Comparison of ENCODE assay signal across 1 cellular context in genomic region chr11:66950113-66950535, GRCh38.
TF ChIP-seq lines count a peak whose summit lies in the region.

No MANE protein-coding gene starts in this region.

TF ChIP-seq in K562, 482 proteins besides CTCF, POLR2A, EP300 and RAD21 (continued from another document and continues in another):
- no peak for TF ChIP-seq MBD1 (CRISPR knock-in tag; IDR thresholded peaks at IDR 0.05)
- no peak for TF ChIP-seq NCOR1 (IDR thresholded peaks at IDR 0.05)
- no peak for TF ChIP-seq SAFB (IDR thresholded peaks at IDR 0.05; ENCODE audit: borderline replicate concordance, low read depth, low read length)
- TF ChIP-seq ELK3 (CRISPR knock-in tag; IDR thresholded peaks at IDR 0.05), result no peak
- no peak for TF ChIP-seq ZNF561 (CRISPR knock-in tag; conservative IDR thresholded peaks at IDR 0.05)
- TF ChIP-seq TAF1 (IDR thresholded peaks at IDR 0.05; ENCODE audit: control insufficient read depth, extremely low read depth, insufficient read depth, low read length, severe bottlenecking), result no peak
- TF ChIP-seq JUN (IDR thresholded peaks at IDR 0.05; ENCODE audit: borderline replicate concordance, low read depth, low read length), result peak; percentile 92
- no peak; the same call in 1 of the 2 replicates for TF ChIP-seq JUN (CRISPR knock-in tag; IDR thresholded peaks at IDR 0.05; ENCODE audit: borderline replicate concordance)
- TF ChIP-seq HOXB6 (CRISPR knock-in tag; IDR thresholded peaks at IDR 0.05; ENCODE audit: borderline replicate concordance), result no peak
- TF ChIP-seq CUX1 (CRISPR knock-in tag; IDR thresholded peaks at IDR 0.05), result no peak
- TF ChIP-seq CC2D1A (IDR thresholded peaks at IDR 0.05), result no peak
- no peak for TF ChIP-seq ZNF311 (CRISPR knock-in tag; IDR thresholded peaks at IDR 0.05)
- no peak for TF ChIP-seq ZNF780A (CRISPR knock-in tag; IDR thresholded peaks at IDR 0.05)
- no peak for TF ChIP-seq RBFOX2 (IDR thresholded peaks at IDR 0.05; ENCODE audit: low read depth, low read length)
- no peak for TF ChIP-seq POLR3G (IDR thresholded peaks at IDR 0.05; ENCODE audit: extremely low read depth, insufficient read length, insufficient replicate concordance)
- TF ChIP-seq FOXO4 (CRISPR knock-in tag; IDR thresholded peaks at IDR 0.05), result no peak
- TF ChIP-seq MBD2 (IDR thresholded peaks at IDR 0.05; ENCODE audit: borderline replicate concordance, low read depth), result no peak
- TF ChIP-seq NR1H2 (CRISPR knock-in tag; IDR thresholded peaks at IDR 0.05), result no peak
- peak; percentile 89 for TF ChIP-seq CREM (IDR thresholded peaks at IDR 0.05; ENCODE audit: low read depth)
- TF ChIP-seq HDAC1 (IDR thresholded peaks at IDR 0.05), result 0 out of 4 replicates have a peak, but pooled peaks of 1 of the 2 experiments have one; percentile 9
- TF ChIP-seq CBFB (CRISPR knock-in tag; IDR thresholded peaks at IDR 0.05), result no peak
- no peak for TF ChIP-seq ZNF449 (CRISPR knock-in tag; IDR thresholded peaks at IDR 0.05)
- TF ChIP-seq ZNF280B (CRISPR knock-in tag; IDR thresholded peaks at IDR 0.05), result no peak
- no peak for TF ChIP-seq TCF7 (IDR thresholded peaks at IDR 0.05; ENCODE audit: borderline replicate concordance)
- no peak for TF ChIP-seq PHTF2 (CRISPR knock-in tag; IDR thresholded peaks at IDR 0.05)
- TF ChIP-seq FOXK1 (CRISPR knock-in tag; IDR thresholded peaks at IDR 0.05; ENCODE audit: borderline replicate concordance), result no peak
- TF ChIP-seq SP2 (IDR thresholded peaks at IDR 0.05; ENCODE audit: extremely low read depth, low read depth, low read length, poor library complexity, severe bottlenecking), result no peak
- no peak for TF ChIP-seq CHAMP1 (IDR thresholded peaks at IDR 0.05)
- no peak for TF ChIP-seq ZNF551 (CRISPR knock-in tag; IDR thresholded peaks at IDR 0.05)
- no peak for TF ChIP-seq ZNF232 (CRISPR knock-in tag; IDR thresholded peaks at IDR 0.05)
- TF ChIP-seq ATF6 (CRISPR knock-in tag; IDR thresholded peaks at IDR 0.05), result no peak
- TF ChIP-seq JUNB (CRISPR knock-in tag; conservative IDR thresholded peaks at IDR 0.05), result 0 out of 2 replicates have a peak, but pooled peaks have one; percentile 39
- no peak for TF ChIP-seq MEF2A (IDR thresholded peaks at IDR 0.05; ENCODE audit: control insufficient read depth, low read depth, low read length)
- no peak for TF ChIP-seq CCNT2 (IDR thresholded peaks at IDR 0.05; ENCODE audit: borderline replicate concordance, extremely low read depth, insufficient read length, low read depth, low read length)
- peak; percentile 69 for TF ChIP-seq BHLHE40 (IDR thresholded peaks at IDR 0.05; ENCODE audit: low read length)
- no peak for TF ChIP-seq ZC3H11A (IDR thresholded peaks at IDR 0.05; ENCODE audit: low read depth, low read length)
- no peak for TF ChIP-seq NR2C2 (CRISPR knock-in tag; IDR thresholded peaks at IDR 0.05)
- TF ChIP-seq NR2C2 (tag; IDR thresholded peaks at IDR 0.05), result 0 out of 2 replicates have a peak, but pooled peaks have one; percentile 22
- TF ChIP-seq ZNF507 (tag; conservative IDR thresholded peaks at IDR 0.05), result no peak
- TF ChIP-seq MTA2 (IDR thresholded peaks at IDR 0.05; ENCODE audit: low read depth), result no peak
- no peak for TF ChIP-seq PYGO2 (tag; IDR thresholded peaks at IDR 0.05)
- TF ChIP-seq E2F3 (CRISPR knock-in tag; IDR thresholded peaks at IDR 0.05), result no peak
- TF ChIP-seq ZNF584 (CRISPR knock-in tag; IDR thresholded peaks at IDR 0.05; ENCODE audit: low read depth), result no peak
- TF ChIP-seq POLR3A (IDR thresholded peaks at IDR 0.05; ENCODE audit: borderline replicate concordance, extremely low read depth, insufficient read depth, insufficient read length), result no peak
- no peak for TF ChIP-seq BRD4 (IDR thresholded peaks at IDR 0.05)
